In genomic region chr18:11752116-11752911, GRCh38 we compare ENCODE assay signal across 9 cellular contexts.
DNase-seq lines count a peak whose midpoint lies in the region; ATAC-seq, FAIRE-seq and TF ChIP-seq lines count a peak whose summit lies in the region.
"Had no signal": no experiment of that assay in that cellular context is flagged by ENCODE, and none has a peak within 500 bp of the region (broad histone marks: within the 10 kb centered on the region; RNA-seq: fewer than 3 reads in every experiment).

No MANE protein-coding gene starts in this region.

- H3K4me2 ChIP-seq in astrocyte (ENCODE audit: low read length): peak overlapping the region; percentile 80

- no peaks in the 10 kb centered on the region for H3K36me3 Mint-ChIP-seq in activated T-cell treated with anti-CD3 and anti-CD28 coated beads, Interleukin-2, amount 50 U/mL, for 4 hours (ENCODE audit: insufficient read depth)
- H3K36me3 Mint-ChIP-seq in astrocyte (ENCODE audit: low read depth, unreplicated experiment): peaks cover 2% of the 10 kb centered on the region

- H3K27ac Mint-ChIP-seq in astrocyte (ENCODE audit: unreplicated experiment): no peak overlapping the region

- DNase-seq in activated T-cell treated with anti-CD3 and anti-CD28 coated beads, Interleukin-2, amount 50 U/mL, for 4 hours: no peak
- no peak for DNase-seq in activated T-cell treated with anti-CD3 and anti-CD28 coated beads for 4 hours
- DNase-seq in astrocyte (ENCODE audit: low read depth): peak; percentile 16
- peak; percentile 16 for DNase-seq in kidney epithelial cell (ENCODE audit: low read depth)
- no peak for DNase-seq in suprapubic skin (ENCODE audit: low spot score in 2 of 2)
- DNase-seq in KBM-7: no peak
- no peak for DNase-seq in effector CD8-positive, alpha-beta T cell (lab: John Stamatoyannopoulos, UW)
- no peak for DNase-seq in NCI-H1048 (lab: John Stamatoyannopoulos, UW)

- peaks cover 7% of the 10 kb centered on the region for H3K4me1 Mint-ChIP-seq in activated T-cell treated with anti-CD3 and anti-CD28 coated beads, Interleukin-2, amount 50 U/mL, for 4 hours (ENCODE audit: low read depth)
- H3K4me1 Mint-ChIP-seq in astrocyte (ENCODE audit: low read depth, unreplicated experiment): no peaks in the 10 kb centered on the region

- 2% methylated on average over 27 of the region's 64 CpGs for WGBS in suprapubic skin

- no peak for TF ChIP-seq EP300 in suprapubic skin (IDR thresholded peaks at IDR 0.05)

- H3K27me3 Mint-ChIP-seq in activated T-cell treated with anti-CD3 and anti-CD28 coated beads, Interleukin-2, amount 50 U/mL, for 4 hours (ENCODE audit: low read depth): peaks cover 49% of the 10 kb centered on the region
- peaks cover 39% of the 10 kb centered on the region for H3K27me3 Mint-ChIP-seq in astrocyte (ENCODE audit: low read depth, unreplicated experiment)

- no peak for TF ChIP-seq CTCF in astrocyte (IDR thresholded peaks at IDR 0.05; ENCODE audit: insufficient read depth, low read depth, low read length)
- TF ChIP-seq CTCF in kidney epithelial cell (IDR thresholded peaks at IDR 0.05; ENCODE audit: insufficient read depth, low read length, poor library complexity, severe bottlenecking): no peak
- TF ChIP-seq CTCF in suprapubic skin (IDR thresholded peaks at IDR 0.05): no peak

- H3K9ac ChIP-seq in astrocyte (ENCODE audit: low read length): no peak overlapping the region

- no peaks in the 10 kb centered on the region for H3K9me3 Mint-ChIP-seq in activated T-cell treated with anti-CD3 and anti-CD28 coated beads, Interleukin-2, amount 50 U/mL, for 4 hours
- peaks cover 8% of the 10 kb centered on the region for H3K9me3 Mint-ChIP-seq in astrocyte (ENCODE audit: unreplicated experiment)

- H3K27me3 ChIP-seq in astrocyte (ENCODE audit: insufficient read depth, low read length): peaks cover 33% of the 10 kb centered on the region
- H3K27me3 ChIP-seq in kidney epithelial cell (ENCODE audit: control insufficient read depth, insufficient read depth, low read length): peaks cover 22% of the 10 kb centered on the region
- H3K27me3 ChIP-seq in suprapubic skin: peaks cover 28% of the 10 kb centered on the region

- H3K4me3 Mint-ChIP-seq in activated T-cell treated with anti-CD3 and anti-CD28 coated beads, Interleukin-2, amount 50 U/mL, for 4 hours: peak overlapping the region; percentile 73
- H3K4me3 Mint-ChIP-seq in astrocyte (ENCODE audit: unreplicated experiment): peak overlapping the region; percentile 86

- no peaks in the 10 kb centered on the region for H4K20me1 ChIP-seq in astrocyte (ENCODE audit: insufficient read depth, low read length)

- H3K9me3 ChIP-seq in astrocyte (ENCODE audit: insufficient read depth, low read depth, low read length) (no peaks in the 10 kb centered on the region), suprapubic skin (no peaks in the 10 kb centered on the region)

- peak; percentile 58 to 63 for ATAC-seq in activated T-cell treated with anti-CD3 and anti-CD28 coated beads, Interleukin-2, amount 50 U/mL, for 4 hours

- in situ Hi-C loops in KBM-7 (cut with MboI; ENCODE audit: low pct_unique_long_range_greater_than_20kb, low sequenced_read_pairs): no loop called here

- H3K4me1 ChIP-seq in astrocyte (ENCODE audit: insufficient read depth, low read length): no peaks in the 10 kb centered on the region
- peaks cover 19% of the 10 kb centered on the region for H3K4me1 ChIP-seq in suprapubic skin

- H2AFZ ChIP-seq in astrocyte (ENCODE audit: low read depth, low read length): peak overlapping the region; percentile 63

- H3K36me3 ChIP-seq in astrocyte (ENCODE audit: insufficient read depth, low read length) (no peaks in the 10 kb centered on the region), kidney epithelial cell (ENCODE audit: control insufficient read depth, insufficient read depth, low read length) (no peaks in the 10 kb centered on the region), suprapubic skin (peaks cover 3% of the 10 kb centered on the region)

- H3K27ac ChIP-seq in astrocyte (ENCODE audit: low read depth, low read length): no peak overlapping the region
- H3K27ac ChIP-seq in suprapubic skin: no peak overlapping the region

- no peak for FAIRE-seq in astrocyte (lab: Jason Lieb, UNC)
- FAIRE-seq: TTC549 had no signal

- H3K4me3 ChIP-seq in astrocyte (ENCODE audit: insufficient read depth, low read depth, low read length): peak overlapping the region; percentile 52
- peak overlapping the region; percentile 16 for H3K4me3 ChIP-seq in kidney epithelial cell (ENCODE audit: low read depth, low read length)
- peak overlapping the region; percentile 55 for H3K4me3 ChIP-seq in suprapubic skin

- no peaks in the 10 kb centered on the region for H3K79me2 ChIP-seq in astrocyte (ENCODE audit: insufficient read depth, low read length)

- no peak for TF ChIP-seq POLR2A in suprapubic skin (IDR thresholded peaks at IDR 0.05)

Comparison
In these comparisons a context has a peak if more than half of its experiments do, and no peak if none do; other contexts are left out.
1. DNase-seq: peak in astrocyte (single experiment) and kidney epithelial cell (single experiment); none in activated T-cell treated with anti-CD3 and anti-CD28 coated beads, Interleukin-2, amount 50 U/mL, for 4 hours (single experiment), activated T-cell treated with anti-CD3 and anti-CD28 coated beads for 4 hours (single experiment), suprapubic skin (0 of 2), KBM-7 (single experiment), effector CD8-positive, alpha-beta T cell (single experiment) and NCI-H1048 (single experiment).
2. Peak in every context shown above with its lines, with median percentiles within 50 percentile points of each other: H3K4me3 ChIP-seq.